ENCODE assay signal across 18 cellular contexts in the genomic region with DNA sequence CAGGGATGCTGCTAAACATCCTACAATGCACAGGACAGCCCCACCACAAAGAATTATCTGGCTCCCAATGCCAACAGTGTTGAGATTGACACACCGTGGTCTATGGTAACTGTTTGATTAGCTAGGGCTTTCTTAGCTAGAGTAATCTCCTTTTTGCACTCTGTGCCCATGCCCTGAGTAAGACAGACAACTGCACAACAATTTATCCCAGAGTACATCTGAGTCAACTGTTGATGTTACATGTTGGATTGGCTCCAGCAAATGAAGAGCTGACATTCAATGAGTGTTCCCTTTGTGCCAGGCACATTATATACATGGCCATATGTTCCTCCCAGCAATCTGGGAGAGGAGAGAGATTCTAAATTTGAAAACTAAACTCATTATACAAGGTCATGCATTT. TPM values are rescaled to one million over a fixed set of nuclear protein-coding genes. Genes with fewer than 3 reads are reported as not detected.
DNase-seq lines count a peak whose midpoint lies in the region; ATAC-seq and TF ChIP-seq lines count a peak whose summit lies in the region.
"Had no signal": no experiment of that assay in that cellular context is flagged by ENCODE, and none has a peak within 500 bp of the region (broad histone marks: within the 10 kb centered on the region; RNA-seq: fewer than 3 reads in every experiment).

No MANE protein-coding gene starts in this region.

- no peaks in the 10 kb centered on the region for H3K27me3 Mint-ChIP-seq in CD4-positive, alpha-beta T cell

- H3K36me3 Mint-ChIP-seq in CD4-positive, alpha-beta T cell (ENCODE audit: low read depth): peaks cover 9% of the 10 kb centered on the region
- H3K36me3 Mint-ChIP-seq: immature natural killer cell had no signal

- no peaks in the 10 kb centered on the region for H3K36me3 ChIP-seq in GM23248 (ENCODE audit: low read depth)
- no peaks in the 10 kb centered on the region for H3K36me3 ChIP-seq in ovary
- H3K36me3 ChIP-seq in upper lobe of right lung: no peaks in the 10 kb centered on the region
- H3K36me3 ChIP-seq: right lobe of liver had no signal

- H3F3A ChIP-seq in GM23248 (ENCODE audit: insufficient read depth): no peaks in the 10 kb centered on the region

- no peak overlapping the region for H3K9ac ChIP-seq in GM23248

- no peaks in the 10 kb centered on the region for H3K9me2 ChIP-seq in GM23248 (ENCODE audit: insufficient read depth)

- in situ Hi-C loops in GM23248 (cut with MboI): no loop called here

- H3K4me3 Mint-ChIP-seq in CD4-positive, alpha-beta T cell: peak overlapping the region; percentile 15
- H3K4me3 Mint-ChIP-seq: activated T-helper 1 cell treated with anti-CD3 and anti-CD28 coated beads, Interleukin-12 subunit alpha, Interleukin-12 subunit beta, Interleukin-2, Interleukin-4 antibody, amounts not matched to agents 30 ng/mL and 10 ng/mL and 1 ng/mL, durations not matched to agents 14 hours and 24 hours and 36 hours had no signal

- CTCF ChIA-PET in CD4-positive, alpha-beta T cell (lab: Charles Lee): interaction anchor here (0.8 kb wide), 1 partner anchor 102 kb away, joined by 4 read pairs; no protein-coding TSS in a partner anchor

- POLR2A ChIA-PET in CD4-positive, alpha-beta T cell (lab: Charles Lee): interaction anchor here (0.6 to 1.7 kb wide), 6 partner anchors 11 to 70 kb away, joined by 3 to 7 read pairs (median 5); no protein-coding TSS in a partner anchor

- TF ChIP-seq POLR2A in ovary (IDR thresholded peaks at IDR 0.05): no peak

- no peak overlapping the region for H3K4me3 ChIP-seq in GM23248
- H3K4me3 ChIP-seq in ovary: no peak overlapping the region
- H3K4me3 ChIP-seq in upper lobe of right lung: no peak overlapping the region
- H3K4me3 ChIP-seq: right lobe of liver, SK-N-MC had no signal

- 90 to 100% methylated on average over 1 of the region's 1 CpG for WGBS in GM23248 (ENCODE audit: low coverage in 1 of 2, low lambda C conversion rate in 2 of 2, missing lambda C conversion rate in 2 of 2), 2 experiments
- WGBS in ovary, 3 donors: 76 to 91% (median 84%) methylated on average over 1 of the region's 1 CpG

- no peak overlapping the region for H3K27ac ChIP-seq in CD4-positive, alpha-beta T cell (ENCODE audit: low read depth, low read length)
- H3K27ac ChIP-seq in GM23248: no peak overlapping the region
- no peak overlapping the region for H3K27ac ChIP-seq in foreskin keratinocyte
- H3K27ac ChIP-seq in ovary: no peak overlapping the region
- H3K27ac ChIP-seq in upper lobe of right lung: no peak overlapping the region
- H3K27ac ChIP-seq: C4-2B, right lobe of liver, SK-N-MC had no signal

- no peaks in the 10 kb centered on the region for H4K20me1 ChIP-seq in GM23248 (ENCODE audit: insufficient read depth)

- no peaks in the 10 kb centered on the region for H3K27me3 ChIP-seq in CD4-positive, alpha-beta T cell (ENCODE audit: control insufficient read depth, insufficient read depth, low read length)
- no peaks in the 10 kb centered on the region for H3K27me3 ChIP-seq in GM23248 (replicated peaks; ENCODE audit: insufficient read depth)
- no peaks in the 10 kb centered on the region for H3K27me3 ChIP-seq in foreskin keratinocyte
- H3K27me3 ChIP-seq in ovary: no peaks in the 10 kb centered on the region
- no peaks in the 10 kb centered on the region for H3K27me3 ChIP-seq in upper lobe of right lung
- H3K27me3 ChIP-seq: right lobe of liver had no signal

- no peak for ATAC-seq in CD4-positive, alpha-beta T cell (ENCODE audit: poor library complexity)
- ATAC-seq in SK-N-SH treated with all-trans-retinoic acid at 6 μM for 48 hours: peak; percentile 35; the same call in 1 of the 3 replicates
- peak; percentile 68 for ATAC-seq in foreskin keratinocyte
- no peak for ATAC-seq in GM18858 (IDR thresholded peaks at IDR 0.05; ENCODE audit: unreplicated experiment)
- ATAC-seq in upper lobe of right lung: no peak

- intact Hi-C loops in CD4-positive, alpha-beta T cell (cut with DNase I, micrococcal nuclease): loop anchor here in 1 of 2 experiments (5.0 kb wide), 1 partner anchor 36 kb away; no protein-coding TSS in a partner anchor
- intact Hi-C loops in ovary (cut with DNase I): no loop called here
- intact Hi-C loops in upper lobe of right lung (cut with DNase I): no loop called here

- H3K27ac Mint-ChIP-seq in CD4-positive, alpha-beta T cell: peak overlapping the region; percentile 83
- H3K27ac Mint-ChIP-seq: activated T-helper 1 cell treated with anti-CD3 and anti-CD28 coated beads, Interleukin-12 subunit alpha, Interleukin-12 subunit beta, Interleukin-2, Interleukin-4 antibody, amounts not matched to agents 30 ng/mL and 10 ng/mL and 1 ng/mL, durations not matched to agents 14 hours and 24 hours and 36 hours had no signal

- TF ChIP-seq EP300 in ovary (IDR thresholded peaks at IDR 0.05): no peak

- H3K4me1 Mint-ChIP-seq in CD4-positive, alpha-beta T cell (ENCODE audit: low read depth): peaks cover 65% of the 10 kb centered on the region

- H2AFZ ChIP-seq in GM23248: no peak overlapping the region

- H3K4me1 ChIP-seq in GM23248 (ENCODE audit: insufficient read depth) (0 out of 2 replicates have a peak, but pooled peaks cover 4% of the 10 kb centered on the region), foreskin keratinocyte (no peaks in the 10 kb centered on the region), ovary (ENCODE audit: insufficient read depth) (no peaks in the 10 kb centered on the region), upper lobe of right lung (no peaks in the 10 kb centered on the region)
- H3K4me1 ChIP-seq: right lobe of liver had no signal

- DNase-seq in CD4-positive, alpha-beta T cell: no peak
- DNase-seq in GM23248 (peak; percentile 48), foreskin keratinocyte (peak; percentile 37 to 67), NCI-H526 (lab: John Stamatoyannopoulos, UW) (no peak), ovary (no peak), upper lobe of right lung (no peak)
- DNase-seq: caudate nucleus, immature natural killer cell, right lobe of liver, substantia nigra had no signal

- no peaks in the 10 kb centered on the region for H3K9me3 Mint-ChIP-seq in CD4-positive, alpha-beta T cell
- H3K9me3 Mint-ChIP-seq: activated T-helper 1 cell treated with anti-CD3 and anti-CD28 coated beads, Interleukin-12 subunit alpha, Interleukin-12 subunit beta, Interleukin-2, Interleukin-4 antibody, amounts not matched to agents 30 ng/mL and 10 ng/mL and 1 ng/mL, durations not matched to agents 14 hours and 24 hours and 36 hours had no signal

- no peak for TF ChIP-seq CTCF in CD4-positive, alpha-beta T cell (IDR thresholded peaks at IDR 0.05)
- TF ChIP-seq CTCF in foreskin keratinocyte (conservative IDR thresholded peaks at IDR 0.05): no peak
- no peak for TF ChIP-seq CTCF in ovary (IDR thresholded peaks at IDR 0.05)
- TF ChIP-seq CTCF in upper lobe of right lung (IDR thresholded peaks at IDR 0.05): no peak

- no peaks in the 10 kb centered on the region for H3K79me2 ChIP-seq in GM23248 (ENCODE audit: insufficient read depth)

- no peaks in the 10 kb centered on the region for H3K9me3 ChIP-seq in CD4-positive, alpha-beta T cell (ENCODE audit: control insufficient read depth, low read length)
- H3K9me3 ChIP-seq in GM23248 (ENCODE audit: low read depth) (no peaks in the 10 kb centered on the region), ovary (no peaks in the 10 kb centered on the region), upper lobe of right lung (no peaks in the 10 kb centered on the region)
- H3K9me3 ChIP-seq: right lobe of liver had no signal

- no peak overlapping the region for H3K4me2 ChIP-seq in GM23248 (ENCODE audit: unreplicated experiment)

TF ChIP-seq in SK-N-SH treated with all-trans-retinoic acid at 6 μM for 48 hours, 23 proteins besides CTCF, POLR2A, EP300 and RAD21:
- TF ChIP-seq ZNF565 (CRISPR knock-in tag; conservative IDR thresholded peaks at IDR 0.05; ENCODE audit: low read depth) (no peak), GLIS3 (CRISPR knock-in tag; IDR thresholded peaks at IDR 0.05) (no peak), PPARA (CRISPR knock-in tag; IDR thresholded peaks at IDR 0.05; ENCODE audit: borderline replicate concordance) (no peak), OSR1 (CRISPR knock-in tag; IDR thresholded peaks at IDR 0.05) (no peak), ISL1 (CRISPR knock-in tag; IDR thresholded peaks at IDR 0.05) (no peak), BACH2 (CRISPR knock-in tag; IDR thresholded peaks at IDR 0.05; ENCODE audit: borderline replicate concordance) (no peak)

RNA-seq across cellular contexts. Expression of gene FAM9C, which starts 3.8 kb away (rescaled TPM):
- total RNA-seq in CD4-positive, alpha-beta T cell: not detected
- total RNA-seq in GM23248 (2014; rRNA removed; shearing (Covaris generic)): not detected in 2 replicates
- not detected in 2 replicates for polyA plus RNA-seq in GM23248 (2016; fragmentation: Nextera tagmentation; extraction: Ambion mirVana)
- total RNA-seq in foreskin keratinocyte: not detected in 2 replicates
- not detected in 2 replicates for polyA plus RNA-seq in foreskin keratinocyte
- total RNA-seq in ovary: 1 to 10 TPM in 1 of 7 donors, under 1 TPM in 3, not detected in 3; 0.10 to 1.0 (median 0.74) TPM
- polyA plus RNA-seq in ovary: 1 to 10 TPM in 1 of 2 donors, not detected in 1; 1.6 TPM
- total RNA-seq in upper lobe of right lung: not detected
- total RNA-seq: H1, HT-29, right lobe of liver had no signal
- polyA plus RNA-seq: esophagus, H1, immature natural killer cell had no signal

Comparison
In these comparisons a context has a peak if more than half of its experiments do, and no peak if none do; other contexts are left out.
1. ATAC-seq: peak in SK-N-SH treated with all-trans-retinoic acid at 6 μM for 48 hours (single experiment) and foreskin keratinocyte (single experiment); none in CD4-positive, alpha-beta T cell (single experiment), GM18858 (single experiment) and upper lobe of right lung (single experiment).
2. DNase-seq: peak in GM23248 (single experiment) and foreskin keratinocyte (2 of 2); none in CD4-positive, alpha-beta T cell (0 of 10), NCI-H526 (0 of 2), ovary (0 of 5) and upper lobe of right lung (single experiment).